Comparison of ENCODE assay signal across 2 cellular contexts in the genomic region with DNA sequence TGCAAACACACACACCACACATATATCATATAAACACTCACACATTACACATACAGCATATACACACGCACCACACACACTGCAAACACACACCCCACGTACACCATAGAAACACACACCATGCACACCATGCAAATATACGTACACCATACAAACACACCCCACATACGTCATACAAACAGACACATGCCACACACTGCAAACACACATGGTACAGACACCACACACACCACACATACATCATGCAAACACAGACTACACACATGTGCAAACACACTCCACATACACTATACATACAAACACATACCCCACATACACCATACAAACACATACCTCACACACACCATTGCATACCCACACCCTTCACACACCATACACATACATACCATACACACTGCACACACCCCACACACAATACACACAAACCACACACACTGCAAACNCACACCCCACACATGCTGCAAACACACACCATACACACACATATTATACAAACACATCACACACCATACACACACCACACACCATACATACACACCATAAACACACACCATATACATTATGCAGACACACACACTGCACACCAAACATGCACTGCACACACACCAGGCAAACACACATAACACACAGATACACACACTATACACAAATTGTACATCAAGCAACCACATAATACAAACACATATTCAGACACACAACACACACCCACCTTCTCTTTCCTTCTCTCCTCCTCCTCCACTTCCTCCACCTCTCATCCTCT.
TF ChIP-seq lines count a peak whose summit lies in the region.

No MANE protein-coding gene starts in this region.

TF ChIP-seq in HepG2, 621 proteins besides CTCF, POLR2A, EP300 and RAD21 (continues in another document):
- peak; percentile 14; the same call in 1 of the 2 replicates for TF ChIP-seq FOXA1 (IDR thresholded peaks at IDR 0.05)
- TF ChIP-seq FOXA1 (CRISPR knock-in tag; IDR thresholded peaks at IDR 0.05), result no peak
- TF ChIP-seq, protein P1, sequence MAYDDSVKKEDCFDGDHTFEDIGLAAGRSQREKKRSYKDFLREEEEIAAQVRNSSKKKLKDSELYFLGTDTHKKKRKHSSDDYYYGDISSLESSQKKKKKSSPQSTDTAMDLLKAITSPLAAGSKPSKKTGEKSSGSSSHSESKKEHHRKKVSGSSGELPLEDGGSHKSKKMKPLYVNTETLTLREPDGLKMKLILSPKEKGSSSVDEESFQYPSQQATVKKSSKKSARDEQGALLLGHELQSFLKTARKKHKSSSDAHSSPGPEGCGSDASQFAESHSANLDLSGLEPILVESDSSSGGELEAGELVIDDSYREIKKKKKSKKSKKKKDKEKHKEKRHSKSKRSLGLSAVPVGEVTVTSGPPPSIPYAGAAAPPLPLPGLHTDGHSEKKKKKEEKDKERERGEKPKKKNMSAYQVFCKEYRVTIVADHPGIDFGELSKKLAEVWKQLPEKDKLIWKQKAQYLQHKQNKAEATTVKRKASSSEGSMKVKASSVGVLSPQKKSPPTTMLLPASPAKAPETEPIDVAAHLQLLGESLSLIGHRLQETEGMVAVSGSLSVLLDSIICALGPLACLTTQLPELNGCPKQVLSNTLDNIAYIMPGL (CRISPR knock-in tag; IDR thresholded peaks at IDR 0.05; ENCODE audit: borderline replicate concordance in 1 of 2, low read depth in 1 of 2), result no peak
- TF ChIP-seq, protein P2, sequence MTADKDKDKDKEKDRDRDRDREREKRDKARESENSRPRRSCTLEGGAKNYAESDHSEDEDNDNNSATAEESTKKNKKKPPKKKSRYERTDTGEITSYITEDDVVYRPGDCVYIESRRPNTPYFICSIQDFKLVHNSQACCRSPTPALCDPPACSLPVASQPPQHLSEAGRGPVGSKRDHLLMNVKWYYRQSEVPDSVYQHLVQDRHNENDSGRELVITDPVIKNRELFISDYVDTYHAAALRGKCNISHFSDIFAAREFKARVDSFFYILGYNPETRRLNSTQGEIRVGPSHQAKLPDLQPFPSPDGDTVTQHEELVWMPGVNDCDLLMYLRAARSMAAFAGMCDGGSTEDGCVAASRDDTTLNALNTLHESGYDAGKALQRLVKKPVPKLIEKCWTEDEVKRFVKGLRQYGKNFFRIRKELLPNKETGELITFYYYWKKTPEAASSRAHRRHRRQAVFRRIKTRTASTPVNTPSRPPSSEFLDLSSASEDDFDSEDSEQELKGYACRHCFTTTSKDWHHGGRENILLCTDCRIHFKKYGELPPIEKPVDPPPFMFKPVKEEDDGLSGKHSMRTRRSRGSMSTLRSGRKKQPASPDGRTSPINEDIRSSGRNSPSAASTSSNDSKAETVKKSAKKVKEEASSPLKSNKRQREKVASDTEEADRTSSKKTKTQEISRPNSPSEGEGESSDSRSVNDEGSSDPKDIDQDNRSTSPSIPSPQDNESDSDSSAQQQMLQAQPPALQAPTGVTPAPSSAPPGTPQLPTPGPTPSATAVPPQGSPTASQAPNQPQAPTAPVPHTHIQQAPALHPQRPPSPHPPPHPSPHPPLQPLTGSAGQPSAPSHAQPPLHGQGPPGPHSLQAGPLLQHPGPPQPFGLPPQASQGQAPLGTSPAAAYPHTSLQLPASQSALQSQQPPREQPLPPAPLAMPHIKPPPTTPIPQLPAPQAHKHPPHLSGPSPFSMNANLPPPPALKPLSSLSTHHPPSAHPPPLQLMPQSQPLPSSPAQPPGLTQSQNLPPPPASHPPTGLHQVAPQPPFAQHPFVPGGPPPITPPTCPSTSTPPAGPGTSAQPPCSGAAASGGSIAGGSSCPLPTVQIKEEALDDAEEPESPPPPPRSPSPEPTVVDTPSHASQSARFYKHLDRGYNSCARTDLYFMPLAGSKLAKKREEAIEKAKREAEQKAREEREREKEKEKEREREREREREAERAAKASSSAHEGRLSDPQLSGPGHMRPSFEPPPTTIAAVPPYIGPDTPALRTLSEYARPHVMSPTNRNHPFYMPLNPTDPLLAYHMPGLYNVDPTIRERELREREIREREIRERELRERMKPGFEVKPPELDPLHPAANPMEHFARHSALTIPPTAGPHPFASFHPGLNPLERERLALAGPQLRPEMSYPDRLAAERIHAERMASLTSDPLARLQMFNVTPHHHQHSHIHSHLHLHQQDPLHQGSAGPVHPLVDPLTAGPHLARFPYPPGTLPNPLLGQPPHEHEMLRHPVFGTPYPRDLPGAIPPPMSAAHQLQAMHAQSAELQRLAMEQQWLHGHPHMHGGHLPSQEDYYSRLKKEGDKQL (CRISPR knock-in tag; IDR thresholded peaks at IDR 0.05; ENCODE audit: low read depth), result no peak
- no peak for TF ChIP-seq RFX5 (IDR thresholded peaks at IDR 0.05; ENCODE audit: low read depth, low read length)
- TF ChIP-seq PLRG1 (conservative IDR thresholded peaks at IDR 0.05), result 0 out of 2 replicates have a peak, but pooled peaks have one; percentile 65
- TF ChIP-seq, protein P3, sequence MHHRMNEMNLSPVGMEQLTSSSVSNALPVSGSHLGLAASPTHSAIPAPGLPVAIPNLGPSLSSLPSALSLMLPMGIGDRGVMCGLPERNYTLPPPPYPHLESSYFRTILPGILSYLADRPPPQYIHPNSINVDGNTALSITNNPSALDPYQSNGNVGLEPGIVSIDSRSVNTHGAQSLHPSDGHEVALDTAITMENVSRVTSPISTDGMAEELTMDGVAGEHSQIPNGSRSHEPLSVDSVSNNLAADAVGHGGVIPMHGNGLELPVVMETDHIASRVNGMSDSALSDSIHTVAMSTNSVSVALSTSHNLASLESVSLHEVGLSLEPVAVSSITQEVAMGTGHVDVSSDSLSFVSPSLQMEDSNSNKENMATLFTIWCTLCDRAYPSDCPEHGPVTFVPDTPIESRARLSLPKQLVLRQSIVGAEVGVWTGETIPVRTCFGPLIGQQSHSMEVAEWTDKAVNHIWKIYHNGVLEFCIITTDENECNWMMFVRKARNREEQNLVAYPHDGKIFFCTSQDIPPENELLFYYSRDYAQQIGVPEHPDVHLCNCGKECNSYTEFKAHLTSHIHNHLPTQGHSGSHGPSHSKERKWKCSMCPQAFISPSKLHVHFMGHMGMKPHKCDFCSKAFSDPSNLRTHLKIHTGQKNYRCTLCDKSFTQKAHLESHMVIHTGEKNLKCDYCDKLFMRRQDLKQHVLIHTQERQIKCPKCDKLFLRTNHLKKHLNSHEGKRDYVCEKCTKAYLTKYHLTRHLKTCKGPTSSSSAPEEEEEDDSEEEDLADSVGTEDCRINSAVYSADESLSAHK (CRISPR knock-in tag; IDR thresholded peaks at IDR 0.05; ENCODE audit: borderline replicate concordance), result no peak
- no peak for TF ChIP-seq NR2F1 (CRISPR knock-in tag; IDR thresholded peaks at IDR 0.05)
- TF ChIP-seq ZNF451 (CRISPR knock-in tag; IDR thresholded peaks at IDR 0.05), result no peak
- TF ChIP-seq, protein P4, sequence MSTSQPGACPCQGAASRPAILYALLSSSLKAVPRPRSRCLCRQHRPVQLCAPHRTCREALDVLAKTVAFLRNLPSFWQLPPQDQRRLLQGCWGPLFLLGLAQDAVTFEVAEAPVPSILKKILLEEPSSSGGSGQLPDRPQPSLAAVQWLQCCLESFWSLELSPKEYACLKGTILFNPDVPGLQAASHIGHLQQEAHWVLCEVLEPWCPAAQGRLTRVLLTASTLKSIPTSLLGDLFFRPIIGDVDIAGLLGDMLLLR (CRISPR knock-in tag; IDR thresholded peaks at IDR 0.05), result no peak
- TF ChIP-seq IKZF1 (IDR thresholded peaks at IDR 0.05), result peak; percentile 8; the same call in 1 of the 2 replicates
- TF ChIP-seq SAFB2 (CRISPR knock-in tag; IDR thresholded peaks at IDR 0.05; ENCODE audit: borderline replicate concordance, low read depth), result no peak

TF ChIP-seq in H1, 55 proteins besides CTCF, POLR2A, EP300 and RAD21:
- TF ChIP-seq CHD1 (IDR thresholded peaks at IDR 0.05; ENCODE audit: low read depth, low read length) (no peak), TAF7 (optimal IDR thresholded peaks at IDR 0.05; ENCODE audit: borderline replicate concordance, low read depth, low read length) (no peak), KDM5A (IDR thresholded peaks at IDR 0.05; ENCODE audit: low read length) (no peak), ASH2L (IDR thresholded peaks at IDR 0.05; ENCODE audit: low read length) (no peak), SP1 (IDR thresholded peaks at IDR 0.05; ENCODE audit: low read depth, low read length) (no peak), BCL11A (IDR thresholded peaks at IDR 0.05; ENCODE audit: low read depth in 2 of 2, low read length in 2 of 2) (no peak), CREB1 (IDR thresholded peaks at IDR 0.05) (no peak), NRF1 (IDR thresholded peaks at IDR 0.05; ENCODE audit: low read depth, low read length) (no peak), RBBP5 (IDR thresholded peaks at IDR 0.05; ENCODE audit: borderline replicate concordance, low read depth, low read length) (no peak), RXRA (IDR thresholded peaks at IDR 0.05; ENCODE audit: insufficient read depth, low read depth, low read length) (no peak)
- TF ChIP-seq, protein P5, sequence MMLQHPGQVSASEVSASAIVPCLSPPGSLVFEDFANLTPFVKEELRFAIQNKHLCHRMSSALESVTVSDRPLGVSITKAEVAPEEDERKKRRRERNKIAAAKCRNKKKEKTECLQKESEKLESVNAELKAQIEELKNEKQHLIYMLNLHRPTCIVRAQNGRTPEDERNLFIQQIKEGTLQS (IDR thresholded peaks at IDR 0.05; ENCODE audit: insufficient read depth, low read depth, low read length), result no peak
